9 cellular contexts compared by ENCODE assay signal in the genomic region with DNA sequence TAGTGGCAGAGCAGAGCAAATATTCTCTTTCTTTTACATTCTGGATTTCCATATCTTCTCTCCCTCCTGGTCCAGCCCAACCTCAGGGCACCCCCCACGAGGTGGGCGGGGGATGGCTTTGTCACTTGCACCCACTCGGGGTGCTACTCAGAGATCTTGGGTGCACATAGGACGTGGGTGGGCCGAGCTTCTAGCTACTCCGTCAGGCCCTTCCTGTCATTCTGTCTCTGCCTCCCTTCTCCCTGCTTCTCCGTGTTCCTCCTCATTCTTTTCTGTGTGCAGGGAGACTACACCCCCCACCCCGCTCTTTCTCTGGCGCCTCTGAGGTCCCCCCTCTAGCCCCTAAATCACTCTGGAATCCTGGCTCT. TPM values are rescaled to one million over a fixed set of nuclear protein-coding genes. Genes with fewer than 3 reads are reported as not detected.
DNase-seq lines count a peak whose midpoint lies in the region; TF ChIP-seq lines count a peak whose summit lies in the region.
"Had no signal": no experiment of that assay in that cellular context is flagged by ENCODE, and none has a peak within 500 bp of the region (broad histone marks: within the 10 kb centered on the region; RNA-seq: fewer than 3 reads in every experiment).

No MANE protein-coding gene starts in this region.

- H3K27ac ChIP-seq in SJSA1 (peak overlapping the region; percentile 14), rectal smooth muscle tissue (ENCODE audit: low read depth, low read length) (peak overlapping the region; percentile 83)

- H3K9ac ChIP-seq in rectal smooth muscle tissue (ENCODE audit: low read length) = no peak overlapping the region

- H3K9me3 ChIP-seq in SJSA1 (replicated peaks) = no peaks in the 10 kb centered on the region

- H3K36me3 ChIP-seq in SJSA1 (peaks cover 29% of the 10 kb centered on the region), rectal smooth muscle tissue (ENCODE audit: control insufficient read depth, insufficient read depth, low read length) (peaks cover 9% of the 10 kb centered on the region)

- no peak overlapping the region for H3K4me3 ChIP-seq in SJSA1
- H3K4me3 ChIP-seq in fibroblast of pulmonary artery (replicated peaks; ENCODE audit: low read depth, low read length) = peak overlapping the region; percentile 44
- peak overlapping the region; percentile 45 for H3K4me3 ChIP-seq in rectal smooth muscle tissue (ENCODE audit: low read length)

- H3K4me1 ChIP-seq in SJSA1 (replicated peaks) = peaks cover 40% of the 10 kb centered on the region
- peaks cover 17% of the 10 kb centered on the region for H3K4me1 ChIP-seq in rectal smooth muscle tissue (ENCODE audit: control insufficient read depth, insufficient read depth, low read length)

- H3K27me3 ChIP-seq in SJSA1 (replicated peaks) (no peaks in the 10 kb centered on the region), rectal smooth muscle tissue (ENCODE audit: control insufficient read depth, insufficient read depth, low read length) (no peaks in the 10 kb centered on the region)

- TF ChIP-seq CTCF in fibroblast of pulmonary artery (IDR thresholded peaks at IDR 0.05; ENCODE audit: low read length, missing control alignments) = no peak

- DNase-seq in ELR (ENCODE audit: low read depth) (peak; percentile 46), SJSA1 (ENCODE audit: low read depth in 1 of 2, low spot score in 2 of 2) (peak in 1 of 2 experiments; percentile 49), fibroblast of pulmonary artery (ENCODE audit: low read depth) (peak; percentile 49), GM19240 (ENCODE audit: insufficient read length, low spot score) (no peak), UCSD-AML1 (lab: John Stamatoyannopoulos, UW; ENCODE audit: unreplicated experiment) (no peak), NCI-H2227 treated with DMSO at 0.1 percent for 48 hours (lab: John Stamatoyannopoulos, UW) (no peak), RKO (ENCODE audit: low spot score) (no peak)
- DNase-seq: NCI-H345 had no signal

RNA-seq across cellular contexts. Expression of a gene that starts 19.5 kb away (rescaled TPM):
- total RNA-seq in SJSA1 (2014; rRNA removed; shearing (Covaris generic)) = 0.21 TPM in 1 of 2 replicates, not detected in the other

RNA-seq across cellular contexts. Expression of a gene that starts 23.6 kb away (rescaled TPM):
- 0.22 and 0.39 TPM in 2 replicates for total RNA-seq in SJSA1 (2014; rRNA removed; shearing (Covaris generic))

RNA-seq across cellular contexts. Expression of a gene that starts 32.7 kb away (rescaled TPM):
- total RNA-seq in SJSA1 (2014; rRNA removed; shearing (Covaris generic)) = 45.5 and 57.8 TPM in 2 replicates

Comparison
In these comparisons a context has a peak if more than half of its experiments do, and no peak if none do; other contexts are left out.
1. DNase-seq: peak in ELR (single experiment) and fibroblast of pulmonary artery (single experiment); none in GM19240 (single experiment), UCSD-AML1 (single experiment), NCI-H2227 treated with DMSO at 0.1 percent for 48 hours (single experiment) and RKO (single experiment).